ENCODE assay signal across 1 cellular context in the genomic region with DNA sequence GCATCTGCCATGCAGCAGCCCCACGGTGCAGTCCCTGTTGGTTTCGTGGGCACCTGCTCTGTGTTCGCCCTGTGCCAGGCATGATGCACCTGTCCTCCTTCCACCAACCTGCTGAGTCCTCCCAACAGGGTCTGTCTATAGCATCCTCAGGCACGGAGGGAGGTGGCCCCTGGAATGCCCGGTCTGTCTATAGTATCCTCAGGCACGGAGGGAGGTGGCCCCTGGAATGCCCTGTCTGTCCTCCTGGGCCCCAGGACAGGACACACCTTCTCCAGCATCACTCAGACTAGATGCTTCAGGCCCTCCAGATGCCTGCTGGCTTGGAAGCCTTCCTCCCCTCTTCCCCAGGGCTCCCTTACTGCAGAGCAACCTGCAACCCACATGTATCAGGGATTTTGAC.
TF ChIP-seq lines count a peak whose summit lies in the region.

No MANE protein-coding gene starts in this region.

TF ChIP-seq in SK-N-SH, 30 proteins besides CTCF, POLR2A, EP300 and RAD21 (continued from another document):
- no peak for TF ChIP-seq RCOR1 (IDR thresholded peaks at IDR 0.05; ENCODE audit: low read length)
- no peak for TF ChIP-seq NRF1 (IDR thresholded peaks at IDR 0.05; ENCODE audit: low read depth, low read length)
- no peak for TF ChIP-seq JUND (IDR thresholded peaks at IDR 0.05)
- TF ChIP-seq TCF12 (IDR thresholded peaks at IDR 0.05) = no peak
- TF ChIP-seq MXI1 (IDR thresholded peaks at IDR 0.05; ENCODE audit: low read depth, low read length) = no peak
- TF ChIP-seq CHD2 (IDR thresholded peaks at IDR 0.05; ENCODE audit: low read length, partially characterized antibody) = no peak
- TF ChIP-seq, protein P1, sequence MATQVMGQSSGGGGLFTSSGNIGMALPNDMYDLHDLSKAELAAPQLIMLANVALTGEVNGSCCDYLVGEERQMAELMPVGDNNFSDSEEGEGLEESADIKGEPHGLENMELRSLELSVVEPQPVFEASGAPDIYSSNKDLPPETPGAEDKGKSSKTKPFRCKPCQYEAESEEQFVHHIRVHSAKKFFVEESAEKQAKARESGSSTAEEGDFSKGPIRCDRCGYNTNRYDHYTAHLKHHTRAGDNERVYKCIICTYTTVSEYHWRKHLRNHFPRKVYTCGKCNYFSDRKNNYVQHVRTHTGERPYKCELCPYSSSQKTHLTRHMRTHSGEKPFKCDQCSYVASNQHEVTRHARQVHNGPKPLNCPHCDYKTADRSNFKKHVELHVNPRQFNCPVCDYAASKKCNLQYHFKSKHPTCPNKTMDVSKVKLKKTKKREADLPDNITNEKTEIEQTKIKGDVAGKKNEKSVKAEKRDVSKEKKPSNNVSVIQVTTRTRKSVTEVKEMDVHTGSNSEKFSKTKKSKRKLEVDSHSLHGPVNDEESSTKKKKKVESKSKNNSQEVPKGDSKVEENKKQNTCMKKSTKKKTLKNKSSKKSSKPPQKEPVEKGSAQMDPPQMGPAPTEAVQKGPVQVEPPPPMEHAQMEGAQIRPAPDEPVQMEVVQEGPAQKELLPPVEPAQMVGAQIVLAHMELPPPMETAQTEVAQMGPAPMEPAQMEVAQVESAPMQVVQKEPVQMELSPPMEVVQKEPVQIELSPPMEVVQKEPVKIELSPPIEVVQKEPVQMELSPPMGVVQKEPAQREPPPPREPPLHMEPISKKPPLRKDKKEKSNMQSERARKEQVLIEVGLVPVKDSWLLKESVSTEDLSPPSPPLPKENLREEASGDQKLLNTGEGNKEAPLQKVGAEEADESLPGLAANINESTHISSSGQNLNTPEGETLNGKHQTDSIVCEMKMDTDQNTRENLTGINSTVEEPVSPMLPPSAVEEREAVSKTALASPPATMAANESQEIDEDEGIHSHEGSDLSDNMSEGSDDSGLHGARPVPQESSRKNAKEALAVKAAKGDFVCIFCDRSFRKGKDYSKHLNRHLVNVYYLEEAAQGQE (IDR thresholded peaks at IDR 0.05; ENCODE audit: low read depth, low read length) = no peak
- TF ChIP-seq TEAD4 (IDR thresholded peaks at IDR 0.05; ENCODE audit: borderline replicate concordance, insufficient read depth) = no peak
- TF ChIP-seq, protein P2, sequence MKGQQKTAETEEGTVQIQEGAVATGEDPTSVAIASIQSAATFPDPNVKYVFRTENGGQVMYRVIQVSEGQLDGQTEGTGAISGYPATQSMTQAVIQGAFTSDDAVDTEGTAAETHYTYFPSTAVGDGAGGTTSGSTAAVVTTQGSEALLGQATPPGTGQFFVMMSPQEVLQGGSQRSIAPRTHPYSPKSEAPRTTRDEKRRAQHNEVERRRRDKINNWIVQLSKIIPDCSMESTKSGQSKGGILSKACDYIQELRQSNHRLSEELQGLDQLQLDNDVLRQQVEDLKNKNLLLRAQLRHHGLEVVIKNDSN (IDR thresholded peaks at IDR 0.05; ENCODE audit: borderline replicate concordance, low read depth) = no peak
- no peak for TF ChIP-seq MEF2A (IDR thresholded peaks at IDR 0.05; ENCODE audit: borderline replicate concordance, low read depth)
- no peak for TF ChIP-seq RXRA (IDR thresholded peaks at IDR 0.05; ENCODE audit: borderline replicate concordance, low read depth)
- no peak for TF ChIP-seq FOXM1 (IDR thresholded peaks at IDR 0.05; ENCODE audit: low read depth)
- TF ChIP-seq, protein P3, sequence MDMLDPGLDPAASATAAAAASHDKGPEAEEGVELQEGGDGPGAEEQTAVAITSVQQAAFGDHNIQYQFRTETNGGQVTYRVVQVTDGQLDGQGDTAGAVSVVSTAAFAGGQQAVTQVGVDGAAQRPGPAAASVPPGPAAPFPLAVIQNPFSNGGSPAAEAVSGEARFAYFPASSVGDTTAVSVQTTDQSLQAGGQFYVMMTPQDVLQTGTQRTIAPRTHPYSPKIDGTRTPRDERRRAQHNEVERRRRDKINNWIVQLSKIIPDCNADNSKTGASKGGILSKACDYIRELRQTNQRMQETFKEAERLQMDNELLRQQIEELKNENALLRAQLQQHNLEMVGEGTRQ (IDR thresholded peaks at IDR 0.05; ENCODE audit: borderline replicate concordance, low read depth, low read length) = no peak
- no peak for TF ChIP-seq SMC3 (IDR thresholded peaks at IDR 0.05; ENCODE audit: low read depth, low read length)
- TF ChIP-seq GABPA (IDR thresholded peaks at IDR 0.05; ENCODE audit: low read depth) = no peak
- TF ChIP-seq TAF1 (IDR thresholded peaks at IDR 0.05; ENCODE audit: borderline replicate concordance, low read depth, low read length) = no peak
